Comparison of ENCODE assay signal across 26 cellular contexts in the genomic region with DNA sequence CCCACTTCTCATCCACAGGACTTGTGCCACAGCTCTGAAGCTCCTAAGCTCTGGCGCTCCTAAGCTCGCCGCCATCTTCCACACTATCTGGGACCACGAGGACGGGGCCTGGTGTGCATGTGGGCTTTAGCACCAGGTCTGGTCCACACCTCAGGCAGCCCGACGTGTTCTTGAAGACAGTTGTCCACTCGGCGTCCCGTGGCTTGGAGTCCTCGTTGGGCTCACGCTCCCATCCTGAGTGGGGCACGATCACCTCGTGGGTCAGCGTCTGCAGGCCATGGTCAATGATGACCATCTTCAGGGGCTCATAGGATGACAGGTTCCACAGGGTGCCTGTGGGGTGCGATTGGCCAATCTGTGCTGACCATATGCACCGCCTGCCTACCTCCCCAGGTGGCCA.
"Had no signal": no experiment of that assay in that cellular context is flagged by ENCODE, and none has a peak within 500 bp of the region (broad histone marks: within the 10 kb centered on the region; RNA-seq: fewer than 3 reads in every experiment).

No MANE protein-coding gene starts in this region.

- H3K9me3 ChIP-seq: ovary, psoas muscle, right lobe of liver, sigmoid colon, stomach, thoracic aorta, thyroid gland, tibial nerve, upper lobe of left lung, uterus had no signal

- H3K4me1 ChIP-seq: parathyroid adenoma, right lobe of liver, uterus had no signal

- FAIRE-seq: small intestine had no signal

- DNase-seq: naive thymus-derived CD8-positive, alpha-beta T cell; nephron progenitor cell; occipital lobe; ovary; posterior cingulate gyrus; psoas muscle; right lobe of liver; sigmoid colon; small intestine; stimulated activated CD4-positive, alpha-beta T cell treated with anti-CD3 and anti-CD28 coated beads, Interleukin-15, amount 100 ng/mL, for 24 hours; stimulated activated CD4-positive, alpha-beta T cell treated with anti-CD3 and anti-CD28 coated beads, Interleukin-2, amount 100 ng/mL, for 24 hours; stimulated activated CD4-positive, alpha-beta T cell treated with anti-CD3 and anti-CD28 coated beads, Interleukin-2, amount 100 ng/mL, for 48 hours; stimulated activated CD4-positive, alpha-beta T cell treated with anti-CD3 and anti-CD28 coated beads, Interleukin-4, amount 100 ng/mL, for 24 hours; stimulated activated naive B cell treated with anti-CD40 and anti-IgM and Interleukin-4, amounts not matched to agents 10 μg/mL and 1 μg/mL and 100 μg/mL, for 72 hours; stimulated activated naive CD4-positive, alpha-beta T cell treated with Interleukin-2 at 50 U/mL for 16 hours; stomach; thyroid gland; trophoblast cell; uterus had no signal

- H2AFZ ChIP-seq: parathyroid adenoma had no signal

- H3K4me3 ChIP-seq: ovary, psoas muscle, right lobe of liver, sigmoid colon, stomach, thoracic aorta, thyroid gland, tibial nerve, upper lobe of left lung, uterus had no signal

- H3K9ac ChIP-seq: parathyroid adenoma had no signal

- H3K79me2 ChIP-seq: parathyroid adenoma had no signal

- H3K27me3 ChIP-seq: ovary, right lobe of liver, sigmoid colon, stomach, thyroid gland, tibial nerve, upper lobe of left lung, uterus had no signal

- ATAC-seq: naive thymus-derived CD8-positive, alpha-beta T cell; natural killer cell treated with Interleukin-12 subunit alpha and Interleukin-12 subunit beta and Interleukin-15 and Interleukin-18, amount 100 ng/mL, for 72 hours; psoas muscle; right cardiac atrium; right lobe of liver; stimulated activated effector memory CD8-positive, alpha-beta T cell treated with anti-CD3 and anti-CD28 coated beads, Interleukin-12 subunit alpha, Interleukin-12 subunit beta, amount 100 ng/mL, for 72 hours; stimulated activated naive B cell treated with anti-CD40 and anti-IgM and Interleukin-4, amounts not matched to agents 10 μg/mL and 1 μg/mL and 100 μg/mL, for 72 hours had no signal

- H3K36me3 ChIP-seq: ovary, right lobe of liver, uterus had no signal

- H3K27ac ChIP-seq: ovary, parathyroid adenoma, psoas muscle, right lobe of liver, sigmoid colon, stomach, thoracic aorta, tibial nerve, upper lobe of left lung, uterus had no signal
